ENCODE assay signal across 1 cellular context in the genomic region with DNA sequence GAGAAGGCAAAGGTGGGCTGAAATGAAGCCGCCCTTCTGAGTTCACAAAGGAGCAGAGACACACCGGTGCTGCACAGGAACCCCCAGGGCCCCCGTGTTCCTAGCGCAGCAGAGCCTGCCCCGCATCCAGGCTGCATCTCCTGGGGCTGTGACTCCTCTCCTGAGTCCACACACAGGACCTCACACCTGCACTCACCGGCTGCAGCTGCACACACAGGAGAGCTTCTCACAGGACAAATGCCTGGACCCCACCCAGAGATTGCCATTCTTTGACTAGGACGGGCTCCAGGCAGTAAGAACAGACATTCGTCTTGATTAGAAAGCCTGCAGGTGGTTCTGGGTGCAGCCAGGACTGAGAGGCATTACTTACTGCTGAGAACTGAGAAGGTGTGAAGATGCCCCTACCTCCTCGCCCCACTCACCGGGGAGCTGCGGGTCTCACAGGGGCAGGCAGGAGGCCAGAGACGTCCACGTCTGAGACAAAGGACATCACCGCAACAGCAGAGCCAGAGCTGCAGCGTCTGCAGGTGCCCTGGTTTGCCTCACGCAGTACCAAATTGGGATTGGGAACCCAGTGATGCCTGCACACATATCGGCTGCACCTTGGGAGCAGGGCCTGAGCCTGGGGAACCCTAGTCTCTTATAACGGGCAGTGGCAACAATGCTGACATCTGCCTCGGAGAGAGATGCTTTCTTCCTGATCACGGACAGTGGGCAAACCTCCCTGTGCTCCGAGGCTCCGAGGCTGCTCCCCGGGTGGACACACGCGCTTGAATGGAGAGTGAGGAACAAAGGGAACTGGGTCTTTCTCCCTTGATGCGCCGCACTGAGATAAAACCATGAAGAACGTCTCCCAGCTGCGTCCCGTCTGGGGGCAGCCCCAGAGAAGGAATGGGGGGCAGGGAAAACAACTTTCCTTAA.
TF ChIP-seq lines count a peak whose summit lies in the region.

No MANE protein-coding gene starts in this region.

TF ChIP-seq in H1, 55 proteins besides CTCF, POLR2A, EP300 and RAD21:
- TF ChIP-seq, protein P1, sequence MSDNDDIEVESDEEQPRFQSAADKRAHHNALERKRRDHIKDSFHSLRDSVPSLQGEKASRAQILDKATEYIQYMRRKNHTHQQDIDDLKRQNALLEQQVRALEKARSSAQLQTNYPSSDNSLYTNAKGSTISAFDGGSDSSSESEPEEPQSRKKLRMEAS (IDR thresholded peaks at IDR 0.05): no peak
- TF ChIP-seq CHD1 (IDR thresholded peaks at IDR 0.05; ENCODE audit: low read depth, low read length): no peak
